1 cellular context compared by ENCODE assay signal in genomic region chr6:423062-423798, GRCh38.
TF ChIP-seq lines count a peak whose summit lies in the region.

No MANE protein-coding gene starts in this region.

TF ChIP-seq in IMR-90, 13 proteins besides CTCF, POLR2A, EP300 and RAD21 (continued from another document):
- TF ChIP-seq USF2 (IDR thresholded peaks at IDR 0.05; ENCODE audit: low read depth, low read length) (no peak), RCOR1 (IDR thresholded peaks at IDR 0.05; ENCODE audit: insufficient replicate concordance, low read length) (no peak), ELK1 (IDR thresholded peaks at IDR 0.05; ENCODE audit: borderline replicate concordance, low read depth, low read length) (no peak), MAFK (IDR thresholded peaks at IDR 0.05; ENCODE audit: low read depth, low read length) (no peak), MAZ (IDR thresholded peaks at IDR 0.05; ENCODE audit: borderline replicate concordance, low read depth, low read length) (no peak), MXI1 (IDR thresholded peaks at IDR 0.05; ENCODE audit: borderline replicate concordance, low read depth, low read length) (no peak), CEBPB (IDR thresholded peaks at IDR 0.05; ENCODE audit: low read depth, low read length) (no peak), NFE2L2 (IDR thresholded peaks at IDR 0.05; ENCODE audit: low read depth, low read length) (no peak)
TF ChIP-seq in IMR-90: peak in this region for 0.
